In the genomic region with DNA sequence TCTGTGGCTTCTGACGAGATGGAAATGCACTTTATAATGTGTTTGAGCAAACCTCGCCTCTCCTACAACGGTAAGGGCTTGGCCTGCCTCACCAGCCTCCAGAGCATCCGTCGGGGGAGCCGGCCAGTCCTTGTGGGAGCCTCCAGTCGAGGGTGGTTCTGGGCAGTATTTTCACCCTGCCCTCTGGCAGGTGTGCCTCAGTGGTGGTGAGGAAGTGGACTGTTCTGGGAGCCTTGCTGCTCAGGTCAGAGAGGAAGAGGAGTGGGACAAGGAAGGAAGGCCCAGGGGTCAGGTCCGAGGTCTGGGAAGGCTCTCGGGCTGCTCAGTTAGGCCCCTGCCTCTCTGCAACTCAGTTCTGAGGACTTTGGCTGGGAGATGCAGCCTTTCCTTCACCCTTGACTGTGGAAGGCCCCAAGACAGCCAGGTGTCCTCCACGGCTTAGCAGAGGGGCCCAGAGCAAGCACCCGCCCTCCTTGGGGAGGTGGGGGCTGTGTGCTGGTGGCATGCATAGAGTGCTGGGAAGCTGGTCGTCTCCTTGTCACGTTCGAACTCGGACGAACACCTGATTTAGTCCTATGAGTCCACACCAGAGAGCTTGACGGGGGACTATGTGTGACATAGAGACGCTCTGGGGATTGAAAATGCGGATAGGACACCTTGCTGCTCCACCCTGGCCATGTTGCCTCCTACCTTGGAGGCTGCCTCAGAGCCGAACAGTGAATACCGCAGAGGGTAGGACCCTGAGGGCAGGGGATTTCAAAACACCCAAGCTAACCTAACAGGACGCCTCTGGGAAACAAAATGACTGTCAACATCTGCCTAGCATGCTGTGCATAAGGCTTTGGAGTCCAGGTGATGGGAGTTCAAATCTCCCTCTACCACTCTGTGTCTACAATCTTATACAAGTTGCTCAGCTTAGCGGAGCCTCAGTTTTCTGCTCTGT, we compare ENCODE assay signal across 20 cellular contexts. TPM values are rescaled to one million over a fixed set of nuclear protein-coding genes. Genes with fewer than 3 reads are reported as not detected.
DNase-seq lines count a peak whose midpoint lies in the region; ATAC-seq and TF ChIP-seq lines count a peak whose summit lies in the region.
"Had no signal": no experiment of that assay in that cellular context is flagged by ENCODE, and none has a peak within 500 bp of the region (broad histone marks: within the 10 kb centered on the region; RNA-seq: fewer than 3 reads in every experiment).

No MANE protein-coding gene starts in this region.

- no peaks in the 10 kb centered on the region for H3K27me3 Mint-ChIP-seq in T-helper 1 cell treated with Interleukin-12 subunit alpha and Interleukin-12 subunit beta and Interleukin-4 antibody, amounts not matched to agents 30 μg/mL and 1 μg/mL, for 36 hours (ENCODE audit: low read depth)
- H3K27me3 Mint-ChIP-seq in WTC11 (ENCODE audit: low read depth): no peaks in the 10 kb centered on the region

- no peak overlapping the region for H3K18ac ChIP-seq in mesendoderm (ENCODE audit: low read length)

- TF ChIP-seq EP300 in stomach (IDR thresholded peaks at IDR 0.05): no peak

- H4K5ac ChIP-seq in mesendoderm (ENCODE audit: low read length): no peak overlapping the region

- POLR2A ChIA-PET in WTC11 (lab: Charles Lee): no interaction called here

- H3K9me3 ChIP-seq in stomach: no peaks in the 10 kb centered on the region
- H3K9me3 ChIP-seq: BE2C, SJCRH30 had no signal

- H2AK5ac ChIP-seq in mesendoderm (ENCODE audit: low read length): no peak overlapping the region

- peaks cover 14% of the 10 kb centered on the region for H3K79me1 ChIP-seq in mesendoderm (ENCODE audit: low read length)

- H3K27me3 ChIP-seq in mesendoderm (ENCODE audit: insufficient read depth, low read length, poor library complexity) (no peaks in the 10 kb centered on the region), stomach (no peaks in the 10 kb centered on the region)
- H3K27me3 ChIP-seq: BE2C, SJCRH30 had no signal

- no peak overlapping the region for H2BK15ac ChIP-seq in mesendoderm (replicated peaks; ENCODE audit: low read depth)

- H3K23ac ChIP-seq in mesendoderm (ENCODE audit: low read length): peak overlapping the region; percentile 17

- H3K36me3 ChIP-seq in mesendoderm (ENCODE audit: control insufficient read depth, insufficient read depth, low read length): no peaks in the 10 kb centered on the region
- peaks cover 8 to 24% (median 14%) of the 10 kb centered on the region in 4 donors for H3K36me3 ChIP-seq in stomach
- H3K36me3 ChIP-seq: BE2C, SJCRH30 had no signal

- DNase-seq in T-helper 1 cell (no peak), WTC11 (ENCODE audit: low spot score) (no peak), mesendoderm (no peak), stomach (no peak), glomerular visceral epithelial cell (ENCODE audit: extremely low spot score) (no peak), cerebellar cortex (ENCODE audit: low spot score) (no peak)
- DNase-seq: 8988T; BE2C; CD8-positive, alpha-beta T cell; GOT3; HFFc6; NCI-H1048; NCI-H1436 treated with DMSO at 0.1 percent for 48 hours; NCI-H2081; NCI-H510A; PC-9; SJCRH30 had no signal

- TF ChIP-seq POLR2A in stomach (IDR thresholded peaks at IDR 0.05): no peak

- intact Hi-C loops in stomach (cut with DNase I; ENCODE audit: low total_unique reads): no loop called here

- H3K4me3 Mint-ChIP-seq in T-helper 1 cell treated with Interleukin-12 subunit alpha and Interleukin-12 subunit beta and Interleukin-4 antibody, amounts not matched to agents 30 μg/mL and 1 μg/mL, for 36 hours: no peak overlapping the region
- no peak overlapping the region for H3K4me3 Mint-ChIP-seq in WTC11
- H3K4me3 Mint-ChIP-seq: CD8-positive, alpha-beta T cell; HFFc6 had no signal

- no peak overlapping the region for H3K56ac ChIP-seq in mesendoderm (ENCODE audit: low read length)

- H3K4me1 Mint-ChIP-seq in T-helper 1 cell treated with Interleukin-12 subunit alpha and Interleukin-12 subunit beta and Interleukin-4 antibody, amounts not matched to agents 30 μg/mL and 1 μg/mL, for 36 hours (ENCODE audit: low read depth): peaks cover 42% of the 10 kb centered on the region
- peaks cover 66% of the 10 kb centered on the region for H3K4me1 Mint-ChIP-seq in WTC11

- H3K4ac ChIP-seq in mesendoderm (ENCODE audit: low read depth, low read length): no peak overlapping the region

- peak overlapping the region; percentile 52 for H3K27ac Mint-ChIP-seq in T-helper 1 cell treated with Interleukin-12 subunit alpha and Interleukin-12 subunit beta and Interleukin-4 antibody, amounts not matched to agents 30 μg/mL and 1 μg/mL, for 36 hours
- H3K27ac Mint-ChIP-seq in WTC11: peak overlapping the region; percentile 82; the same call in 1 of the 2 replicates
- H3K27ac Mint-ChIP-seq: CD8-positive, alpha-beta T cell; HFFc6 had no signal

- H3K9me3 Mint-ChIP-seq in T-helper 1 cell treated with Interleukin-12 subunit alpha and Interleukin-12 subunit beta and Interleukin-4 antibody, amounts not matched to agents 30 μg/mL and 1 μg/mL, for 36 hours: no peaks in the 10 kb centered on the region
- no peaks in the 10 kb centered on the region for H3K9me3 Mint-ChIP-seq in WTC11
- H3K9me3 Mint-ChIP-seq: CD8-positive, alpha-beta T cell; HFFc6 had no signal

- no CpG with 5 or more reads among the region's 23 CpGs for WGBS in mesendoderm (ENCODE audit: extremely low coverage, insufficient coverage, low lambda C conversion rate)
- 91 to 94% (median 93%) methylated on average over 14 to 23 of the region's 23 CpGs for WGBS in stomach, 5 donors

- H3K4me1 ChIP-seq in mesendoderm (ENCODE audit: control insufficient read depth, low read depth, low read length) (peaks cover 4% of the 10 kb centered on the region), stomach (peaks cover 25 to 74% (median 43%) of the 10 kb centered on the region in 4 donors)

- H3K36me3 Mint-ChIP-seq in T-helper 1 cell treated with Interleukin-12 subunit alpha and Interleukin-12 subunit beta and Interleukin-4 antibody, amounts not matched to agents 30 μg/mL and 1 μg/mL, for 36 hours (ENCODE audit: low read depth): peaks cover 8% of the 10 kb centered on the region
- no peaks in the 10 kb centered on the region for H3K36me3 Mint-ChIP-seq in WTC11
- H3K36me3 Mint-ChIP-seq: CD8-positive, alpha-beta T cell had no signal

- H3K4me2 ChIP-seq in mesendoderm (ENCODE audit: low read length): no peak overlapping the region
- H3K4me2 ChIP-seq: KMS-11, PC-9 had no signal

- H3K4me3 ChIP-seq in mesendoderm (ENCODE audit: low read length): no peak overlapping the region
- no peak overlapping the region for H3K4me3 ChIP-seq in stomach
- H3K4me3 ChIP-seq: PC-9, SJCRH30 had no signal

- no peak for ATAC-seq in WTC11
- no peak for ATAC-seq in HG02642 (IDR thresholded peaks at IDR 0.05; ENCODE audit: poor library complexity, unreplicated experiment)
- ATAC-seq: CD8-positive, alpha-beta T cell had no signal

- H3K9ac ChIP-seq in mesendoderm (ENCODE audit: low read length): no peak overlapping the region
- H3K9ac ChIP-seq: KMS-11 had no signal

- H3K79me2 ChIP-seq in mesendoderm (ENCODE audit: control insufficient read depth, insufficient read depth, low read length): peaks cover 8% of the 10 kb centered on the region

- H3K27ac ChIP-seq in mesendoderm (ENCODE audit: low read depth, low read length) (no peak overlapping the region), stomach (peak overlapping the region in 4 of 5 donors; percentile 13 to 38 (median 22))
- H3K27ac ChIP-seq: KMS-11, PC-9, SJCRH30 had no signal

- H2BK5ac ChIP-seq in mesendoderm (ENCODE audit: low read length): no peak overlapping the region

- H2BK120ac ChIP-seq in mesendoderm (ENCODE audit: low read depth, low read length): no peak overlapping the region

- CTCF ChIA-PET in WTC11 (lab: Charles Lee): interaction anchor here (1.7 to 2.6 kb wide), 2 partner anchors 17 to 95 kb away, joined by 6 to 14 read pairs; a partner anchor contains a TSS

- no peak overlapping the region for H4K8ac ChIP-seq in mesendoderm (ENCODE audit: low read depth, low read length)

- no peak for TF ChIP-seq CTCF in WTC11 (IDR thresholded peaks at IDR 0.05)
- no peak for TF ChIP-seq CTCF in stomach (IDR thresholded peaks at IDR 0.05)

TF ChIP-seq in WTC11, 78 proteins besides CTCF, POLR2A, EP300 and RAD21 (continues in another document):
- TF ChIP-seq FOXK1 (CRISPR knock-in tag; IDR thresholded peaks at IDR 0.05): no peak
- TF ChIP-seq FOXJ3 (CRISPR knock-in tag; IDR thresholded peaks at IDR 0.05; ENCODE audit: borderline replicate concordance): no peak
- TF ChIP-seq, protein P1, sequence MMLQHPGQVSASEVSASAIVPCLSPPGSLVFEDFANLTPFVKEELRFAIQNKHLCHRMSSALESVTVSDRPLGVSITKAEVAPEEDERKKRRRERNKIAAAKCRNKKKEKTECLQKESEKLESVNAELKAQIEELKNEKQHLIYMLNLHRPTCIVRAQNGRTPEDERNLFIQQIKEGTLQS (CRISPR knock-in tag; conservative IDR thresholded peaks at IDR 0.05): no peak
- TF ChIP-seq, protein P2, sequence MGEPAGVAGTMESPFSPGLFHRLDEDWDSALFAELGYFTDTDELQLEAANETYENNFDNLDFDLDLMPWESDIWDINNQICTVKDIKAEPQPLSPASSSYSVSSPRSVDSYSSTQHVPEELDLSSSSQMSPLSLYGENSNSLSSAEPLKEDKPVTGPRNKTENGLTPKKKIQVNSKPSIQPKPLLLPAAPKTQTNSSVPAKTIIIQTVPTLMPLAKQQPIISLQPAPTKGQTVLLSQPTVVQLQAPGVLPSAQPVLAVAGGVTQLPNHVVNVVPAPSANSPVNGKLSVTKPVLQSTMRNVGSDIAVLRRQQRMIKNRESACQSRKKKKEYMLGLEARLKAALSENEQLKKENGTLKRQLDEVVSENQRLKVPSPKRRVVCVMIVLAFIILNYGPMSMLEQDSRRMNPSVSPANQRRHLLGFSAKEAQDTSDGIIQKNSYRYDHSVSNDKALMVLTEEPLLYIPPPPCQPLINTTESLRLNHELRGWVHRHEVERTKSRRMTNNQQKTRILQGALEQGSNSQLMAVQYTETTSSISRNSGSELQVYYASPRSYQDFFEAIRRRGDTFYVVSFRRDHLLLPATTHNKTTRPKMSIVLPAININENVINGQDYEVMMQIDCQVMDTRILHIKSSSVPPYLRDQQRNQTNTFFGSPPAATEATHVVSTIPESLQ (CRISPR knock-in tag; IDR thresholded peaks at IDR 0.05): no peak
- TF ChIP-seq ZNF121 (CRISPR knock-in tag; IDR thresholded peaks at IDR 0.05): no peak
- TF ChIP-seq CBFB (CRISPR knock-in tag; IDR thresholded peaks at IDR 0.05; ENCODE audit: low read depth): no peak

RNA-seq across cellular contexts. Expression of a gene that starts 22.7 kb away (rescaled TPM):
- 12.3 to 12.6 TPM (median 12.3 TPM) in 3 replicates for total RNA-seq in WTC11 (2021)
- 0.32 TPM for polyA plus RNA-seq in mesendoderm (2013, experiment 1 of 2)
- 0.35 TPM for polyA plus RNA-seq in mesendoderm (2013, experiment 2 of 2)
- total RNA-seq in stomach: 100 to 1,000 TPM in 1 of 5 donors, 10 to 100 TPM in 3, 1 to 10 TPM in 1; 5.0 to 110 (median 27.2) TPM
- polyA plus RNA-seq in stomach: 10 to 100 TPM; 13.0 to 34.2 (median 21.0) TPM
- total RNA-seq: CD8-positive, alpha-beta T cell had no signal

RNA-seq across cellular contexts. Expression of a gene that starts 54.5 kb away (rescaled TPM):
- total RNA-seq in WTC11 (2021) (9.7 to 11.7 TPM (median 10.3 TPM) in 3 replicates), stomach (10 to 100 TPM in 2 of 5 donors, 1 to 10 TPM in 2, not detected in 1; 2.7 to 29.2 (median 10.2) TPM)
- 5.9 TPM for polyA plus RNA-seq in mesendoderm (2013, experiment 1 of 2)
- polyA plus RNA-seq in mesendoderm (2013, experiment 2 of 2): 5.5 TPM
- polyA plus RNA-seq in stomach: 1 to 10 TPM; 2.9 to 5.2 (median 3.9) TPM
